Comparison of ENCODE assay signal across 18 cellular contexts in the genomic region with DNA sequence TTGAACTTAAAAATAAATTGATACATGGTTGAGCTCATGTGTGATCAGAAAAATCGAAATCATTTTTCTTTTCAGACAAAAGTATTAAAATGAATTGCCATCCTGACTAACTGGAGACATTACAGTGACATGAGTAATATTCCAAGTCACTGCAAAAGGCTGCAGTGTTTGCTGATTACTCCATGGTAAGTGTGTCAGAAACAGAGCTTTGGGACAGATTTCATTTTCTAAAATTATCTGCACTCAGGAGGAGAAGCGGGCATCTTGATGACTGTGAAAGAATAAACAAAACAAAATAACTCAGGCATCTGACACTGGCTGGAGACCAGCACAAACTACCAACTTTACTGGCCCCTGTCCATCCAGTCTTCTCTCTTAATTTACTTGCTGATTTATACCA.
DNase-seq lines count a peak whose midpoint lies in the region; ATAC-seq, FAIRE-seq and TF ChIP-seq lines count a peak whose summit lies in the region.
"Had no signal": no experiment of that assay in that cellular context is flagged by ENCODE, and none has a peak within 500 bp of the region (broad histone marks: within the 10 kb centered on the region; RNA-seq: fewer than 3 reads in every experiment).

No MANE protein-coding gene starts in this region.

- H3K27me3 ChIP-seq in bronchial epithelial cell (ENCODE audit: control insufficient read depth, insufficient read depth, low read length), result no peaks in the 10 kb centered on the region
- no peaks in the 10 kb centered on the region for H3K27me3 ChIP-seq in mesenchymal stem cell (ENCODE audit: control insufficient read depth in 1 of 2, insufficient read depth in 1 of 2, low read length in 2 of 2)
- H3K27me3 ChIP-seq in BE2C, result no peaks in the 10 kb centered on the region

- no peaks in the 10 kb centered on the region for H3K9me3 Mint-ChIP-seq in activated T-helper 2 cell treated with anti-CD3 and anti-CD28 coated beads, Interferon-gamma antibody, Interleukin-2, Interleukin-4, amounts not matched to agents 10 μg/mL and 5 μg/mL and 100 μg/mL, durations not matched to agents 14 hours and 24 hours and 36 hours

- H3K27me3 Mint-ChIP-seq in activated T-helper 2 cell treated with anti-CD3 and anti-CD28 coated beads, Interferon-gamma antibody, Interleukin-2, Interleukin-4, amounts not matched to agents 10 μg/mL and 5 μg/mL and 100 μg/mL, durations not matched to agents 14 hours and 24 hours and 36 hours (ENCODE audit: low read depth), result no peaks in the 10 kb centered on the region

- H3K4me3 ChIP-seq in AG10803 (ENCODE audit: low read length) (no peak overlapping the region), bronchial epithelial cell (ENCODE audit: low read depth, low read length) (no peak overlapping the region), mesenchymal stem cell (ENCODE audit: insufficient read depth in 1 of 2, low read depth in 1 of 2, low read length in 2 of 2) (no peak overlapping the region), BE2C (ENCODE audit: low read depth, low read length) (no peak overlapping the region)
- H3K4me3 ChIP-seq: A549 had no signal

- H2AFZ ChIP-seq in mesenchymal stem cell (ENCODE audit: low read depth, low read length), result no peak overlapping the region

- no peak overlapping the region for H4K8ac ChIP-seq in mesenchymal stem cell (ENCODE audit: low read length)

- H3K4me2 ChIP-seq in mesenchymal stem cell (ENCODE audit: low read length, poor library complexity, severe bottlenecking), result no peak overlapping the region
- H3K4me2 ChIP-seq: A549 had no signal

- TF ChIP-seq CTCF in AG10803 (conservative IDR thresholded peaks at IDR 0.05; ENCODE audit: low read length), result no peak
- TF ChIP-seq CTCF in bronchial epithelial cell (IDR thresholded peaks at IDR 0.05; ENCODE audit: insufficient read depth, low read length, severe bottlenecking), result no peak
- no peak for TF ChIP-seq CTCF in BE2C (IDR thresholded peaks at IDR 0.05; ENCODE audit: low read depth, low read length)

- intact Hi-C loops in activated T-helper 2 cell treated with anti-CD3 and anti-CD28 coated beads, Interferon-gamma antibody, Interleukin-2, Interleukin-4, amounts not matched to agents 10 μg/mL and 5 μg/mL and 100 μg/mL, durations not matched to agents 14 hours and 24 hours and 36 hours (cut with micrococcal nuclease), result no loop called here

- no peak overlapping the region for H3K4ac ChIP-seq in mesenchymal stem cell (ENCODE audit: low read depth in 1 of 2, low read length in 2 of 2)

- no peaks in the 10 kb centered on the region for H3K9me3 ChIP-seq in mesenchymal stem cell (ENCODE audit: control insufficient read depth, low read length)
- no peaks in the 10 kb centered on the region for H3K9me3 ChIP-seq in BE2C
- H3K9me3 ChIP-seq: A549 had no signal

- FAIRE-seq in bronchial epithelial cell (lab: Jason Lieb, UNC), result no peak
- FAIRE-seq: A549, GM19239 had no signal

- 7% methylated on average over 1 of the region's 2 CpGs for WGBS in mesenchymal stem cell

- H3K4me1 ChIP-seq in mesenchymal stem cell (ENCODE audit: control insufficient read depth, insufficient read depth, low read depth, low read length) (no peaks in the 10 kb centered on the region), BE2C (no peaks in the 10 kb centered on the region)
- H3K4me1 ChIP-seq: A549 had no signal

- H3K27ac Mint-ChIP-seq in activated T-helper 2 cell treated with anti-CD3 and anti-CD28 coated beads, Interferon-gamma antibody, Interleukin-2, Interleukin-4, amounts not matched to agents 10 μg/mL and 5 μg/mL and 100 μg/mL, durations not matched to agents 14 hours and 24 hours and 36 hours, result no peak overlapping the region
- H3K27ac Mint-ChIP-seq: CD14-positive monocyte had no signal

- H2BK120ac ChIP-seq in mesenchymal stem cell (ENCODE audit: low read depth, low read length), result no peak overlapping the region

- no peak overlapping the region for H2BK5ac ChIP-seq in mesenchymal stem cell (ENCODE audit: low read depth, low read length, poor library complexity, severe bottlenecking)

- no peak overlapping the region for H3K27ac ChIP-seq in mesenchymal stem cell (ENCODE audit: low read length, poor library complexity, severe bottlenecking)
- H3K27ac ChIP-seq: A549 had no signal

- no peak overlapping the region for H2AK5ac ChIP-seq in mesenchymal stem cell (ENCODE audit: low read length, severe bottlenecking)

- no peak overlapping the region for H3K14ac ChIP-seq in mesenchymal stem cell (ENCODE audit: low read length in 2 of 2)

- H3K4me3 Mint-ChIP-seq in activated T-helper 2 cell treated with anti-CD3 and anti-CD28 coated beads, Interferon-gamma antibody, Interleukin-2, Interleukin-4, amounts not matched to agents 10 μg/mL and 5 μg/mL and 100 μg/mL, durations not matched to agents 14 hours and 24 hours and 36 hours (ENCODE audit: low read depth), result no peak overlapping the region
- H3K4me3 Mint-ChIP-seq: CD14-positive monocyte had no signal

- no peaks in the 10 kb centered on the region for H3K79me1 ChIP-seq in mesenchymal stem cell (replicated peaks; ENCODE audit: low read length, poor library complexity, severe bottlenecking)

- no peak overlapping the region for H3K23ac ChIP-seq in mesenchymal stem cell (ENCODE audit: low read length in 2 of 2)

- no peak for ATAC-seq in GM18870 (IDR thresholded peaks at IDR 0.05; ENCODE audit: unreplicated experiment)
- ATAC-seq: A549, HCT116 had no signal

- no peaks in the 10 kb centered on the region for H3K4me1 Mint-ChIP-seq in activated T-helper 2 cell treated with anti-CD3 and anti-CD28 coated beads, Interferon-gamma antibody, Interleukin-2, Interleukin-4, amounts not matched to agents 10 μg/mL and 5 μg/mL and 100 μg/mL, durations not matched to agents 14 hours and 24 hours and 36 hours (ENCODE audit: low read depth)
- H3K4me1 Mint-ChIP-seq: CD14-positive monocyte had no signal

- H2BK15ac ChIP-seq in mesenchymal stem cell (ENCODE audit: low read depth, poor library complexity, severe bottlenecking), result no peak overlapping the region

- no peak overlapping the region for H2BK12ac ChIP-seq in mesenchymal stem cell (ENCODE audit: low read length in 2 of 2)

- no peaks in the 10 kb centered on the region for H3K36me3 ChIP-seq in bronchial epithelial cell (ENCODE audit: control insufficient read depth, insufficient read depth, low read length)
- no peaks in the 10 kb centered on the region for H3K36me3 ChIP-seq in mesenchymal stem cell (ENCODE audit: control insufficient read depth in 1 of 2, insufficient read depth in 2 of 2, low read depth in 1 of 2, low read length in 2 of 2)
- no peaks in the 10 kb centered on the region for H3K36me3 ChIP-seq in BE2C

- no peak overlapping the region for H3K9ac ChIP-seq in mesenchymal stem cell (ENCODE audit: low read length)

- no peak overlapping the region for H4K91ac ChIP-seq in mesenchymal stem cell (ENCODE audit: low read length)

- no peaks in the 10 kb centered on the region for H3K36me3 Mint-ChIP-seq in activated T-helper 2 cell treated with anti-CD3 and anti-CD28 coated beads, Interferon-gamma antibody, Interleukin-2, Interleukin-4, amounts not matched to agents 10 μg/mL and 5 μg/mL and 100 μg/mL, durations not matched to agents 14 hours and 24 hours and 36 hours (ENCODE audit: low read depth)
- H3K36me3 Mint-ChIP-seq: CD14-positive monocyte had no signal

- DNase-seq in AG10803 (ENCODE audit: low read depth) (peak; percentile 4), HT1080 (ENCODE audit: low read depth) (peak; percentile 16), bronchial epithelial cell (ENCODE audit: low read depth) (peak; percentile 64), mesenchymal stem cell (peak; percentile 28), BE2C (no peak), kidney glomerular epithelial cell (lab: John Stamatoyannopoulos, UW) (no peak)
- DNase-seq in activated T-helper 2 cell treated with anti-CD3 and anti-CD28 coated beads, Interferon-gamma antibody, Interleukin-2, Interleukin-4, amounts not matched to agents 10 μg/mL and 5 μg/mL and 100 μg/mL, durations not matched to agents 14 hours and 24 hours and 36 hours (ENCODE audit: low spot score), result no peak
- DNase-seq: DMS 273 treated with DMSO at 0.1 percent for 48 hours; MV-4-11; NCI-H1417; NCI-H187 treated with DMSO at 0.1 percent for 48 hours; NK-92 treated with Interleukin-12 subunit alpha and Interleukin-12 subunit beta, amount 100 ng/mL, for 24 hours; OCI-M1 had no signal

- no peak overlapping the region for H3K18ac ChIP-seq in mesenchymal stem cell (ENCODE audit: low read depth in 1 of 2, low read length in 2 of 2)

Comparison
In these comparisons a context has a peak if more than half of its experiments do, and no peak if none do; other contexts are left out.
1. DNase-seq: peak in AG10803 (single experiment), HT1080 (single experiment), bronchial epithelial cell (single experiment) and mesenchymal stem cell (single experiment); none in BE2C (single experiment), activated T-helper 2 cell treated with anti-CD3 and anti-CD28 coated beads, Interferon-gamma antibody, Interleukin-2, Interleukin-4, amounts not matched to agents 10 μg/mL and 5 μg/mL and 100 μg/mL, durations not matched to agents 14 hours and 24 hours and 36 hours (single experiment) and kidney glomerular epithelial cell (single experiment).